Comparison of ENCODE assay signal across 8 cellular contexts in genomic region chr21:35026617-35027557, GRCh38. TPM values are rescaled to one million over a fixed set of nuclear protein-coding genes. Genes with fewer than 3 reads are reported as not detected.
DNase-seq lines count a peak whose midpoint lies in the region; ATAC-seq and TF ChIP-seq lines count a peak whose summit lies in the region.

No MANE protein-coding gene starts in this region.

- TF ChIP-seq POLR2A in right lobe of liver (IDR thresholded peaks at IDR 0.05): no peak

- intact Hi-C loops in right lobe of liver (cut with DNase I): no loop called here

- no peaks in the 10 kb centered on the region for H3K36me3 ChIP-seq in right lobe of liver

- H3K27ac ChIP-seq in right lobe of liver: peak overlapping the region in 1 of 3 donors; percentile 36

- peak overlapping the region; percentile 18; the same call in 1 of the 2 replicates for H3K4me3 ChIP-seq in WI38 (ENCODE audit: low read depth, low read length)
- no peak overlapping the region for H3K4me3 ChIP-seq in right lobe of liver

- 47% methylated on average over 23 of the region's 45 CpGs for WGBS in right lobe of liver (ENCODE audit: insufficient coverage, low coverage, low lambda C conversion rate, missing lambda C conversion rate)

- ATAC-seq in HG03469 (IDR thresholded peaks at IDR 0.05; ENCODE audit: unreplicated experiment): peak; percentile 66
- peak; percentile 69 to 82 (median 77) for ATAC-seq in right lobe of liver

- H3K27me3 ChIP-seq in right lobe of liver: no peaks in the 10 kb centered on the region

- peaks cover 0 to 7% (median 0%) of the 10 kb centered on the region in 4 donors for H3K4me1 ChIP-seq in right lobe of liver

- peak; percentile 40 for DNase-seq in NCI-H1436 (lab: John Stamatoyannopoulos, UW)
- no peak for DNase-seq in NCI-H1436 treated with DMSO at 0.1 percent for 48 hours (lab: John Stamatoyannopoulos, UW)
- DNase-seq in central memory CD4-positive, alpha-beta T cell: peak; percentile 92
- DNase-seq in right lobe of liver: peak; percentile 60 to 74 (median 69)
- peak; percentile 70 for DNase-seq in stimulated activated CD8-positive, alpha-beta memory T cell treated with anti-CD3 and anti-CD28 coated beads, Interleukin-12 subunit alpha, Interleukin-12 subunit beta, amount 100 ng/mL, for 4 hours (ENCODE audit: low read depth)
- DNase-seq in NCI-H2227 treated with DMSO at 0.1 percent for 48 hours (lab: John Stamatoyannopoulos, UW): no peak

- no peaks in the 10 kb centered on the region for H3K9me3 ChIP-seq in right lobe of liver

- TF ChIP-seq CTCF in WI38 (IDR thresholded peaks at IDR 0.05; ENCODE audit: low read depth, low read length): no peak
- no peak for TF ChIP-seq CTCF in right lobe of liver (IDR thresholded peaks at IDR 0.05)

RNA-seq across cellular contexts. Expression of gene RUNX1, which starts 22.2 kb away (rescaled TPM):
- 10 to 100 TPM in 1 of 6 experiments, 1 to 10 TPM in 5; 2.9 to 18.3 (median 4.3) TPM for total RNA-seq in right lobe of liver

Comparison
In these comparisons a context has a peak if more than half of its experiments do, and no peak if none do; other contexts are left out.
1. DNase-seq: peak in NCI-H1436 (single experiment), central memory CD4-positive, alpha-beta T cell (single experiment), right lobe of liver (3 of 3) and stimulated activated CD8-positive, alpha-beta memory T cell treated with anti-CD3 and anti-CD28 coated beads, Interleukin-12 subunit alpha, Interleukin-12 subunit beta, amount 100 ng/mL, for 4 hours (single experiment); none in NCI-H1436 treated with DMSO at 0.1 percent for 48 hours (single experiment) and NCI-H2227 treated with DMSO at 0.1 percent for 48 hours (single experiment).